In the genomic region with DNA sequence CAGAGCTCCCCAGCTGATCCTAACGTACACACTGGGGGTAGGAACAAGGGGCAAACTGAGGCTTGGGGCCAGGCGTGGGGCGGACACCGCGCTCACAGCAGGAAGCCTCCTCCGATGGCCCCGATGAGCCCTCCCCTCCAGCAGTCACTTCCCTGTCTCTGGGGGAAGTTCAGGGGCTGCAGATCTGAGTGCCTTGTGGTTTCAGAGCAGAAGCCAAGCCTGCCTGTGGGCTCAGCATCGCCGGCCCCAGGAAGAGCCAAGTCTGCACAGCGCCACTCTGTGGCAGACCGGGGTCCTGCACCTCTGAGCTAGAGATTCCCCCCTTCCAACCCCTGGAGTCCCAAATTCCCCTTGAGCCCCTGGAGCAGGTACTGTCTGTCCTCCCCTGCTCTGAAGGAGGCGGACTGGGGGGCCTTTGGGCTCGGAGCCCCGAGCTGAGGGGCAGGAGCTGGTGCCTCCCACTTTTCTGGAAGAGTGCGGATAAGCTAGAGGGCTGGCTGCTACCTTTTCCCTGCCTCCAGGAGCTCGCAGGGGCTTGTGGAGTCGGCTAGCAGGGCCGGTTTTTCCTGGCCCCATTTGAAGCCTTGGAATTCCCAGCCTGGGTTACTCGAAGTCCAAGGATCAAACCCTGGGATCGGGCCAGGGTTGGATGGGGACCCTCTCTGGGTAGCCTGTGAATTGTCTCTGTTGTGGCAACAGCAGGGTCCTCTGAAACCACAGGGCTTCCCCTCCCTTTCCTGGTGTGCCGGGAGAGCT, we compare ENCODE assay signal across 1 cellular context.
A peak's percentile ranks its signal among the peaks of the same experiment; 100 is the strongest.
TF ChIP-seq lines count a peak whose summit lies in the region.

No MANE protein-coding gene starts in this region.

TF ChIP-seq in K562, 482 proteins besides CTCF, POLR2A, EP300 and RAD21 (continued from another document and continues in another):
- TF ChIP-seq, protein P1, sequence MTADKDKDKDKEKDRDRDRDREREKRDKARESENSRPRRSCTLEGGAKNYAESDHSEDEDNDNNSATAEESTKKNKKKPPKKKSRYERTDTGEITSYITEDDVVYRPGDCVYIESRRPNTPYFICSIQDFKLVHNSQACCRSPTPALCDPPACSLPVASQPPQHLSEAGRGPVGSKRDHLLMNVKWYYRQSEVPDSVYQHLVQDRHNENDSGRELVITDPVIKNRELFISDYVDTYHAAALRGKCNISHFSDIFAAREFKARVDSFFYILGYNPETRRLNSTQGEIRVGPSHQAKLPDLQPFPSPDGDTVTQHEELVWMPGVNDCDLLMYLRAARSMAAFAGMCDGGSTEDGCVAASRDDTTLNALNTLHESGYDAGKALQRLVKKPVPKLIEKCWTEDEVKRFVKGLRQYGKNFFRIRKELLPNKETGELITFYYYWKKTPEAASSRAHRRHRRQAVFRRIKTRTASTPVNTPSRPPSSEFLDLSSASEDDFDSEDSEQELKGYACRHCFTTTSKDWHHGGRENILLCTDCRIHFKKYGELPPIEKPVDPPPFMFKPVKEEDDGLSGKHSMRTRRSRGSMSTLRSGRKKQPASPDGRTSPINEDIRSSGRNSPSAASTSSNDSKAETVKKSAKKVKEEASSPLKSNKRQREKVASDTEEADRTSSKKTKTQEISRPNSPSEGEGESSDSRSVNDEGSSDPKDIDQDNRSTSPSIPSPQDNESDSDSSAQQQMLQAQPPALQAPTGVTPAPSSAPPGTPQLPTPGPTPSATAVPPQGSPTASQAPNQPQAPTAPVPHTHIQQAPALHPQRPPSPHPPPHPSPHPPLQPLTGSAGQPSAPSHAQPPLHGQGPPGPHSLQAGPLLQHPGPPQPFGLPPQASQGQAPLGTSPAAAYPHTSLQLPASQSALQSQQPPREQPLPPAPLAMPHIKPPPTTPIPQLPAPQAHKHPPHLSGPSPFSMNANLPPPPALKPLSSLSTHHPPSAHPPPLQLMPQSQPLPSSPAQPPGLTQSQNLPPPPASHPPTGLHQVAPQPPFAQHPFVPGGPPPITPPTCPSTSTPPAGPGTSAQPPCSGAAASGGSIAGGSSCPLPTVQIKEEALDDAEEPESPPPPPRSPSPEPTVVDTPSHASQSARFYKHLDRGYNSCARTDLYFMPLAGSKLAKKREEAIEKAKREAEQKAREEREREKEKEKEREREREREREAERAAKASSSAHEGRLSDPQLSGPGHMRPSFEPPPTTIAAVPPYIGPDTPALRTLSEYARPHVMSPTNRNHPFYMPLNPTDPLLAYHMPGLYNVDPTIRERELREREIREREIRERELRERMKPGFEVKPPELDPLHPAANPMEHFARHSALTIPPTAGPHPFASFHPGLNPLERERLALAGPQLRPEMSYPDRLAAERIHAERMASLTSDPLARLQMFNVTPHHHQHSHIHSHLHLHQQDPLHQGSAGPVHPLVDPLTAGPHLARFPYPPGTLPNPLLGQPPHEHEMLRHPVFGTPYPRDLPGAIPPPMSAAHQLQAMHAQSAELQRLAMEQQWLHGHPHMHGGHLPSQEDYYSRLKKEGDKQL (CRISPR knock-in tag; IDR thresholded peaks at IDR 0.05; ENCODE audit: borderline replicate concordance): no peak
- TF ChIP-seq, protein P2, sequence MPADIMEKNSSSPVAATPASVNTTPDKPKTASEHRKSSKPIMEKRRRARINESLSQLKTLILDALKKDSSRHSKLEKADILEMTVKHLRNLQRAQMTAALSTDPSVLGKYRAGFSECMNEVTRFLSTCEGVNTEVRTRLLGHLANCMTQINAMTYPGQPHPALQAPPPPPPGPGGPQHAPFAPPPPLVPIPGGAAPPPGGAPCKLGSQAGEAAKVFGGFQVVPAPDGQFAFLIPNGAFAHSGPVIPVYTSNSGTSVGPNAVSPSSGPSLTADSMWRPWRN (IDR thresholded peaks at IDR 0.05; ENCODE audit: low read depth): peak; percentile 56; the same call in 1 of the 2 replicates
- TF ChIP-seq SPI1 (IDR thresholded peaks at IDR 0.05; ENCODE audit: borderline replicate concordance, low read depth, low read length): peak; percentile 86
- peak; percentile 70 for TF ChIP-seq RNF2 (IDR thresholded peaks at IDR 0.05)
- TF ChIP-seq, protein P3, sequence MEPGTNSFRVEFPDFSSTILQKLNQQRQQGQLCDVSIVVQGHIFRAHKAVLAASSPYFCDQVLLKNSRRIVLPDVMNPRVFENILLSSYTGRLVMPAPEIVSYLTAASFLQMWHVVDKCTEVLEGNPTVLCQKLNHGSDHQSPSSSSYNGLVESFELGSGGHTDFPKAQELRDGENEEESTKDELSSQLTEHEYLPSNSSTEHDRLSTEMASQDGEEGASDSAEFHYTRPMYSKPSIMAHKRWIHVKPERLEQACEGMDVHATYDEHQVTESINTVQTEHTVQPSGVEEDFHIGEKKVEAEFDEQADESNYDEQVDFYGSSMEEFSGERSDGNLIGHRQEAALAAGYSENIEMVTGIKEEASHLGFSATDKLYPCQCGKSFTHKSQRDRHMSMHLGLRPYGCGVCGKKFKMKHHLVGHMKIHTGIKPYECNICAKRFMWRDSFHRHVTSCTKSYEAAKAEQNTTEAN (CRISPR knock-in tag; IDR thresholded peaks at IDR 0.05): peak; percentile 69; the same call in 1 of the 2 replicates
- no peak for TF ChIP-seq C11orf30 (IDR thresholded peaks at IDR 0.05; ENCODE audit: low read depth)
- 0 out of 4 replicates have a peak, but pooled peaks of 1 of the 2 experiments have one; percentile 33 for TF ChIP-seq KDM4B (IDR thresholded peaks at IDR 0.05; ENCODE audit: borderline replicate concordance in 2 of 2, low read depth in 1 of 2)
- peak; percentile 79 for TF ChIP-seq ZKSCAN1 (IDR thresholded peaks at IDR 0.05; ENCODE audit: low read depth, low read length)
- peak; percentile 61 for TF ChIP-seq CCNT2 (IDR thresholded peaks at IDR 0.05; ENCODE audit: borderline replicate concordance, extremely low read depth, insufficient read length, low read depth, low read length)
- TF ChIP-seq ZNF445 (CRISPR knock-in tag; IDR thresholded peaks at IDR 0.05; ENCODE audit: low read depth): no peak
- TF ChIP-seq BCL6 (CRISPR knock-in tag; IDR thresholded peaks at IDR 0.05): no peak
- peak; percentile 60; the same call in 1 of the 2 replicates for TF ChIP-seq RB1 (IDR thresholded peaks at IDR 0.05; ENCODE audit: low read depth)
- peak; percentile 20 for TF ChIP-seq NEUROD1 (IDR thresholded peaks at IDR 0.05; ENCODE audit: borderline replicate concordance, low read depth, low read length, partially characterized antibody)
- TF ChIP-seq ZBED1 (IDR thresholded peaks at IDR 0.05): peak; percentile 64; the same call in 1 of the 2 replicates
- peak in 1 of 2 experiments; percentile 34; a peak in 1 of 4 replicates for TF ChIP-seq HDAC1 (IDR thresholded peaks at IDR 0.05)
- TF ChIP-seq CREB1 (IDR thresholded peaks at IDR 0.05): no peak
- peak; percentile 44; the same call in 1 of the 2 replicates for TF ChIP-seq CREB1 (CRISPR knock-in tag; IDR thresholded peaks at IDR 0.05)
- peak; percentile 47 for TF ChIP-seq CBFA2T3 (IDR thresholded peaks at IDR 0.05)
- no peak for TF ChIP-seq TRIM28 (IDR thresholded peaks at IDR 0.05)
- TF ChIP-seq, protein P4, sequence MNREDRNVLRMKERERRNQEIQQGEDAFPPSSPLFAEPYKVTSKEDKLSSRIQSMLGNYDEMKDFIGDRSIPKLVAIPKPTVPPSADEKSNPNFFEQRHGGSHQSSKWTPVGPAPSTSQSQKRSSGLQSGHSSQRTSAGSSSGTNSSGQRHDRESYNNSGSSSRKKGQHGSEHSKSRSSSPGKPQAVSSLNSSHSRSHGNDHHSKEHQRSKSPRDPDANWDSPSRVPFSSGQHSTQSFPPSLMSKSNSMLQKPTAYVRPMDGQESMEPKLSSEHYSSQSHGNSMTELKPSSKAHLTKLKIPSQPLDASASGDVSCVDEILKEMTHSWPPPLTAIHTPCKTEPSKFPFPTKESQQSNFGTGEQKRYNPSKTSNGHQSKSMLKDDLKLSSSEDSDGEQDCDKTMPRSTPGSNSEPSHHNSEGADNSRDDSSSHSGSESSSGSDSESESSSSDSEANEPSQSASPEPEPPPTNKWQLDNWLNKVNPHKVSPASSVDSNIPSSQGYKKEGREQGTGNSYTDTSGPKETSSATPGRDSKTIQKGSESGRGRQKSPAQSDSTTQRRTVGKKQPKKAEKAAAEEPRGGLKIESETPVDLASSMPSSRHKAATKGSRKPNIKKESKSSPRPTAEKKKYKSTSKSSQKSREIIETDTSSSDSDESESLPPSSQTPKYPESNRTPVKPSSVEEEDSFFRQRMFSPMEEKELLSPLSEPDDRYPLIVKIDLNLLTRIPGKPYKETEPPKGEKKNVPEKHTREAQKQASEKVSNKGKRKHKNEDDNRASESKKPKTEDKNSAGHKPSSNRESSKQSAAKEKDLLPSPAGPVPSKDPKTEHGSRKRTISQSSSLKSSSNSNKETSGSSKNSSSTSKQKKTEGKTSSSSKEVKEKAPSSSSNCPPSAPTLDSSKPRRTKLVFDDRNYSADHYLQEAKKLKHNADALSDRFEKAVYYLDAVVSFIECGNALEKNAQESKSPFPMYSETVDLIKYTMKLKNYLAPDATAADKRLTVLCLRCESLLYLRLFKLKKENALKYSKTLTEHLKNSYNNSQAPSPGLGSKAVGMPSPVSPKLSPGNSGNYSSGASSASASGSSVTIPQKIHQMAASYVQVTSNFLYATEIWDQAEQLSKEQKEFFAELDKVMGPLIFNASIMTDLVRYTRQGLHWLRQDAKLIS (CRISPR knock-in tag; IDR thresholded peaks at IDR 0.05): peak; percentile 73; the same call in 1 of the 2 replicates
- no peak for TF ChIP-seq GTF2E2 (tag; IDR thresholded peaks at IDR 0.05)
- no peak for TF ChIP-seq MCM7 (IDR thresholded peaks at IDR 0.05)
- peak; percentile 70 for TF ChIP-seq NFIC (IDR thresholded peaks at IDR 0.05)
- no peak for TF ChIP-seq ZNF41 (CRISPR knock-in tag; conservative IDR thresholded peaks at IDR 0.05)
- TF ChIP-seq ZBTB1 (CRISPR knock-in tag; IDR thresholded peaks at IDR 0.05; ENCODE audit: borderline replicate concordance, low read depth): peak; percentile 88; the same call in 1 of the 2 replicates
- peak; percentile 73; the same call in 1 of the 2 replicates for TF ChIP-seq SOX6 (IDR thresholded peaks at IDR 0.05)
- 0 out of 4 replicates have a peak, but pooled peaks of 1 of the 2 experiments have one; percentile 68 for TF ChIP-seq TBL1XR1 (IDR thresholded peaks at IDR 0.05; ENCODE audit: low read length in 2 of 2)
- TF ChIP-seq, protein P5, sequence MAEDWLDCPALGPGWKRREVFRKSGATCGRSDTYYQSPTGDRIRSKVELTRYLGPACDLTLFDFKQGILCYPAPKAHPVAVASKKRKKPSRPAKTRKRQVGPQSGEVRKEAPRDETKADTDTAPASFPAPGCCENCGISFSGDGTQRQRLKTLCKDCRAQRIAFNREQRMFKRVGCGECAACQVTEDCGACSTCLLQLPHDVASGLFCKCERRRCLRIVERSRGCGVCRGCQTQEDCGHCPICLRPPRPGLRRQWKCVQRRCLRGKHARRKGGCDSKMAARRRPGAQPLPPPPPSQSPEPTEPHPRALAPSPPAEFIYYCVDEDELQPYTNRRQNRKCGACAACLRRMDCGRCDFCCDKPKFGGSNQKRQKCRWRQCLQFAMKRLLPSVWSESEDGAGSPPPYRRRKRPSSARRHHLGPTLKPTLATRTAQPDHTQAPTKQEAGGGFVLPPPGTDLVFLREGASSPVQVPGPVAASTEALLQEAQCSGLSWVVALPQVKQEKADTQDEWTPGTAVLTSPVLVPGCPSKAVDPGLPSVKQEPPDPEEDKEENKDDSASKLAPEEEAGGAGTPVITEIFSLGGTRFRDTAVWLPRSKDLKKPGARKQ (CRISPR knock-in tag; IDR thresholded peaks at IDR 0.05): no peak
- peak; percentile 26; the same call in 1 of the 2 replicates for TF ChIP-seq TCF3 (CRISPR knock-in tag; IDR thresholded peaks at IDR 0.05)
- TF ChIP-seq DNMT1 (IDR thresholded peaks at IDR 0.05): no peak
- peak; percentile 26 to 86 for TF ChIP-seq MAZ (CRISPR knock-in tag; conservative IDR thresholded peaks at IDR 0.05 in 1 of 2, IDR thresholded peaks at IDR 0.05 in 1 of 2)
- peak; percentile 68; the same call in 1 of the 2 replicates for TF ChIP-seq KLF16 (IDR thresholded peaks at IDR 0.05)
- TF ChIP-seq, protein P6, sequence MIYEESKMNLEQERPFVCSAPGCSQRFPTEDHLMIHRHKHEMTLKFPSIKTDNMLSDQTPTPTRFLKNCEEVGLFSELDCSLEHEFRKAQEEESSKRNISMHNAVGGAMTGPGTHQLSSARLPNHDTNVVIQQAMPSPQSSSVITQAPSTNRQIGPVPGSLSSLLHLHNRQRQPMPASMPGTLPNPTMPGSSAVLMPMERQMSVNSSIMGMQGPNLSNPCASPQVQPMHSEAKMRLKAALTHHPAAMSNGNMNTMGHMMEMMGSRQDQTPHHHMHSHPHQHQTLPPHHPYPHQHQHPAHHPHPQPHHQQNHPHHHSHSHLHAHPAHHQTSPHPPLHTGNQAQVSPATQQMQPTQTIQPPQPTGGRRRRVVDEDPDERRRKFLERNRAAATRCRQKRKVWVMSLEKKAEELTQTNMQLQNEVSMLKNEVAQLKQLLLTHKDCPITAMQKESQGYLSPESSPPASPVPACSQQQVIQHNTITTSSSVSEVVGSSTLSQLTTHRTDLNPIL (CRISPR knock-in tag; IDR thresholded peaks at IDR 0.05): no peak
- TF ChIP-seq, protein P7, sequence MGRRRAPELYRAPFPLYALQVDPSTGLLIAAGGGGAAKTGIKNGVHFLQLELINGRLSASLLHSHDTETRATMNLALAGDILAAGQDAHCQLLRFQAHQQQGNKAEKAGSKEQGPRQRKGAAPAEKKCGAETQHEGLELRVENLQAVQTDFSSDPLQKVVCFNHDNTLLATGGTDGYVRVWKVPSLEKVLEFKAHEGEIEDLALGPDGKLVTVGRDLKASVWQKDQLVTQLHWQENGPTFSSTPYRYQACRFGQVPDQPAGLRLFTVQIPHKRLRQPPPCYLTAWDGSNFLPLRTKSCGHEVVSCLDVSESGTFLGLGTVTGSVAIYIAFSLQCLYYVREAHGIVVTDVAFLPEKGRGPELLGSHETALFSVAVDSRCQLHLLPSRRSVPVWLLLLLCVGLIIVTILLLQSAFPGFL (CRISPR knock-in tag; IDR thresholded peaks at IDR 0.05): no peak
- TF ChIP-seq RUNX1 (IDR thresholded peaks at IDR 0.05; ENCODE audit: low read depth): peak; percentile 36
- TF ChIP-seq SETDB1 (IDR thresholded peaks at IDR 0.05; ENCODE audit: low read length): no peak
- no peak for TF ChIP-seq GATAD2A (IDR thresholded peaks at IDR 0.05)
- TF ChIP-seq, protein P8, sequence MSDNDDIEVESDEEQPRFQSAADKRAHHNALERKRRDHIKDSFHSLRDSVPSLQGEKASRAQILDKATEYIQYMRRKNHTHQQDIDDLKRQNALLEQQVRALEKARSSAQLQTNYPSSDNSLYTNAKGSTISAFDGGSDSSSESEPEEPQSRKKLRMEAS (CRISPR knock-in tag; IDR thresholded peaks at IDR 0.05): peak; percentile 60
- TF ChIP-seq POLR2AphosphoS5 (IDR thresholded peaks at IDR 0.05; ENCODE audit: control insufficient read depth, insufficient read depth, low read depth, low read length): peak; percentile 73
- TF ChIP-seq SMAD4 (CRISPR knock-in tag; conservative IDR thresholded peaks at IDR 0.05): peak; percentile 63
- no peak for TF ChIP-seq ARHGAP35 (IDR thresholded peaks at IDR 0.05; ENCODE audit: partially characterized antibody)
